In the genomic region with DNA sequence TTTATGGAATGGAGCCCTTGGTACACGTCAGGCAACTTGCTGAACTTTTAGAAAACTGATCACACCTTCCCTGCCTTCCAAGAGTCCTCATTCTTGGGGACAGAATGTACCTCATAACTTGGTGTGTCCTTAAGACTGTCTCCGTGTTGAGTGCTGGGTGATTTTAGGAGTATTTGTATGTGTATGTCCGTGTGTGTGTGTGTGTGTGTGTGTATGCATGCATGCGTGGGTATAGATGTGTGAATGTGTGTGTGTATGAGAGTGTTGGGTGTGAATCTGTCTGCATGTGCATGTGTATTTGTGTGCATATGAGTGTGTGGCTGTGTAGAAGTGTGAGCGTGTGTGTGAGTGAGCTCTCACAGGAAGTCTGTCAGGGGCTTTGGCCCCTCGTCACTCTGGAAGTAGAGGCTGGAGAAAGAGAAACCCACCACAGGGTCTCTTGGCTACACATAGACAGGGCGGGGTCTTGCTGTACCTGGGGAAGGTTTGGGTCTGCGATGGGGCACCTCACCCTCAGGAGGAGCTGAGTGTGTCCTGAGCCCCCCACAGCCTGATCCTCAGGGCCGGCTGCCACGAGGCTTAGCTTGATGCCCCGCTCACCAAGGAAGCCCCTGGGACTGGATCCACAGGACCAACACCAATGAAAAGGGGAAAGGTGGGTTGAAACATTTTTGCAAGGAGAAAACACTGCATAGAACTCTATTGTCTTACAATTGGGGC, we compare ENCODE assay signal across 2 cellular contexts.
TF ChIP-seq lines count a peak whose summit lies in the region.

No MANE protein-coding gene starts in this region.

TF ChIP-seq in HEK293, 187 proteins besides CTCF, POLR2A, EP300 and RAD21:
- TF ChIP-seq, protein P1, sequence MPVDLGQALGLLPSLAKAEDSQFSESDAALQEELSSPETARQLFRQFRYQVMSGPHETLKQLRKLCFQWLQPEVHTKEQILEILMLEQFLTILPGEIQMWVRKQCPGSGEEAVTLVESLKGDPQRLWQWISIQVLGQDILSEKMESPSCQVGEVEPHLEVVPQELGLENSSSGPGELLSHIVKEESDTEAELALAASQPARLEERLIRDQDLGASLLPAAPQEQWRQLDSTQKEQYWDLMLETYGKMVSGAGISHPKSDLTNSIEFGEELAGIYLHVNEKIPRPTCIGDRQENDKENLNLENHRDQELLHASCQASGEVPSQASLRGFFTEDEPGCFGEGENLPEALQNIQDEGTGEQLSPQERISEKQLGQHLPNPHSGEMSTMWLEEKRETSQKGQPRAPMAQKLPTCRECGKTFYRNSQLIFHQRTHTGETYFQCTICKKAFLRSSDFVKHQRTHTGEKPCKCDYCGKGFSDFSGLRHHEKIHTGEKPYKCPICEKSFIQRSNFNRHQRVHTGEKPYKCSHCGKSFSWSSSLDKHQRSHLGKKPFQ (tag by site-specific recombination; IDR thresholded peaks at IDR 0.05) = peak; percentile 74
- TF ChIP-seq ZNF544 (tag by site-specific recombination; IDR thresholded peaks at IDR 0.05) = no peak
- no peak for TF ChIP-seq ZNF391 (tag by site-specific recombination; IDR thresholded peaks at IDR 0.05; ENCODE audit: borderline replicate concordance, low read depth)
- 0 out of 2 replicates have a peak, but pooled peaks have one; percentile 26 for TF ChIP-seq ZNF658 (tag by site-specific recombination; IDR thresholded peaks at IDR 0.05)
- TF ChIP-seq, protein P2, sequence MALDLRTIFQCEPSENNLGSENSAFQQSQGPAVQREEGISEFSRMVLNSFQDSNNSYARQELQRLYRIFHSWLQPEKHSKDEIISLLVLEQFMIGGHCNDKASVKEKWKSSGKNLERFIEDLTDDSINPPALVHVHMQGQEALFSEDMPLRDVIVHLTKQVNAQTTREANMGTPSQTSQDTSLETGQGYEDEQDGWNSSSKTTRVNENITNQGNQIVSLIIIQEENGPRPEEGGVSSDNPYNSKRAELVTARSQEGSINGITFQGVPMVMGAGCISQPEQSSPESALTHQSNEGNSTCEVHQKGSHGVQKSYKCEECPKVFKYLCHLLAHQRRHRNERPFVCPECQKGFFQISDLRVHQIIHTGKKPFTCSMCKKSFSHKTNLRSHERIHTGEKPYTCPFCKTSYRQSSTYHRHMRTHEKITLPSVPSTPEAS (tag by site-specific recombination; IDR thresholded peaks at IDR 0.05) = peak; percentile 61; the same call in 1 of the 2 replicates
- TF ChIP-seq, protein P3, sequence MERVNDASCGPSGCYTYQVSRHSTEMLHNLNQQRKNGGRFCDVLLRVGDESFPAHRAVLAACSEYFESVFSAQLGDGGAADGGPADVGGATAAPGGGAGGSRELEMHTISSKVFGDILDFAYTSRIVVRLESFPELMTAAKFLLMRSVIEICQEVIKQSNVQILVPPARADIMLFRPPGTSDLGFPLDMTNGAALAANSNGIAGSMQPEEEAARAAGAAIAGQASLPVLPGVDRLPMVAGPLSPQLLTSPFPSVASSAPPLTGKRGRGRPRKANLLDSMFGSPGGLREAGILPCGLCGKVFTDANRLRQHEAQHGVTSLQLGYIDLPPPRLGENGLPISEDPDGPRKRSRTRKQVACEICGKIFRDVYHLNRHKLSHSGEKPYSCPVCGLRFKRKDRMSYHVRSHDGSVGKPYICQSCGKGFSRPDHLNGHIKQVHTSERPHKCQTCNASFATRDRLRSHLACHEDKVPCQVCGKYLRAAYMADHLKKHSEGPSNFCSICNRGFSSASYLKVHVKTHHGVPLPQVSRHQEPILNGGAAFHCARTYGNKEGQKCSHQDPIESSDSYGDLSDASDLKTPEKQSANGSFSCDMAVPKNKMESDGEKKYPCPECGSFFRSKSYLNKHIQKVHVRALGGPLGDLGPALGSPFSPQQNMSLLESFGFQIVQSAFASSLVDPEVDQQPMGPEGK (tag by site-specific recombination; IDR thresholded peaks at IDR 0.05) = no peak
- no peak for TF ChIP-seq ZNF133 (tag by site-specific recombination; IDR thresholded peaks at IDR 0.05)

TF ChIP-seq in K562, 482 proteins besides CTCF, POLR2A, EP300 and RAD21 (continued from another document):
- TF ChIP-seq, protein P4, sequence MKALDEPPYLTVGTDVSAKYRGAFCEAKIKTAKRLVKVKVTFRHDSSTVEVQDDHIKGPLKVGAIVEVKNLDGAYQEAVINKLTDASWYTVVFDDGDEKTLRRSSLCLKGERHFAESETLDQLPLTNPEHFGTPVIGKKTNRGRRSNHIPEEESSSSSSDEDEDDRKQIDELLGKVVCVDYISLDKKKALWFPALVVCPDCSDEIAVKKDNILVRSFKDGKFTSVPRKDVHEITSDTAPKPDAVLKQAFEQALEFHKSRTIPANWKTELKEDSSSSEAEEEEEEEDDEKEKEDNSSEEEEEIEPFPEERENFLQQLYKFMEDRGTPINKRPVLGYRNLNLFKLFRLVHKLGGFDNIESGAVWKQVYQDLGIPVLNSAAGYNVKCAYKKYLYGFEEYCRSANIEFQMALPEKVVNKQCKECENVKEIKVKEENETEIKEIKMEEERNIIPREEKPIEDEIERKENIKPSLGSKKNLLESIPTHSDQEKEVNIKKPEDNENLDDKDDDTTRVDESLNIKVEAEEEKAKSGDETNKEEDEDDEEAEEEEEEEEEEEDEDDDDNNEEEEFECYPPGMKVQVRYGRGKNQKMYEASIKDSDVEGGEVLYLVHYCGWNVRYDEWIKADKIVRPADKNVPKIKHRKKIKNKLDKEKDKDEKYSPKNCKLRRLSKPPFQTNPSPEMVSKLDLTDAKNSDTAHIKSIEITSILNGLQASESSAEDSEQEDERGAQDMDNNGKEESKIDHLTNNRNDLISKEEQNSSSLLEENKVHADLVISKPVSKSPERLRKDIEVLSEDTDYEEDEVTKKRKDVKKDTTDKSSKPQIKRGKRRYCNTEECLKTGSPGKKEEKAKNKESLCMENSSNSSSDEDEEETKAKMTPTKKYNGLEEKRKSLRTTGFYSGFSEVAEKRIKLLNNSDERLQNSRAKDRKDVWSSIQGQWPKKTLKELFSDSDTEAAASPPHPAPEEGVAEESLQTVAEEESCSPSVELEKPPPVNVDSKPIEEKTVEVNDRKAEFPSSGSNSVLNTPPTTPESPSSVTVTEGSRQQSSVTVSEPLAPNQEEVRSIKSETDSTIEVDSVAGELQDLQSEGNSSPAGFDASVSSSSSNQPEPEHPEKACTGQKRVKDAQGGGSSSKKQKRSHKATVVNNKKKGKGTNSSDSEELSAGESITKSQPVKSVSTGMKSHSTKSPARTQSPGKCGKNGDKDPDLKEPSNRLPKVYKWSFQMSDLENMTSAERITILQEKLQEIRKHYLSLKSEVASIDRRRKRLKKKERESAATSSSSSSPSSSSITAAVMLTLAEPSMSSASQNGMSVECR (CRISPR knock-in tag; IDR thresholded peaks at IDR 0.05) = no peak
- TF ChIP-seq, protein P5, sequence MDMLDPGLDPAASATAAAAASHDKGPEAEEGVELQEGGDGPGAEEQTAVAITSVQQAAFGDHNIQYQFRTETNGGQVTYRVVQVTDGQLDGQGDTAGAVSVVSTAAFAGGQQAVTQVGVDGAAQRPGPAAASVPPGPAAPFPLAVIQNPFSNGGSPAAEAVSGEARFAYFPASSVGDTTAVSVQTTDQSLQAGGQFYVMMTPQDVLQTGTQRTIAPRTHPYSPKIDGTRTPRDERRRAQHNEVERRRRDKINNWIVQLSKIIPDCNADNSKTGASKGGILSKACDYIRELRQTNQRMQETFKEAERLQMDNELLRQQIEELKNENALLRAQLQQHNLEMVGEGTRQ (CRISPR knock-in tag; IDR thresholded peaks at IDR 0.05) = no peak
- TF ChIP-seq ZNF707 (CRISPR knock-in tag; conservative IDR thresholded peaks at IDR 0.05) (no peak), ZKSCAN8 (CRISPR knock-in tag; IDR thresholded peaks at IDR 0.05) (no peak), NR4A1 (CRISPR knock-in tag; IDR thresholded peaks at IDR 0.05) (no peak), NR4A1 (tag; IDR thresholded peaks at IDR 0.05) (no peak), MCM7 (IDR thresholded peaks at IDR 0.05) (0 out of 4 replicates have a peak, but pooled peaks of 1 of the 2 experiments have one; percentile 46), ZNF77 (CRISPR knock-in tag; IDR thresholded peaks at IDR 0.05) (no peak), SMAD1 (IDR thresholded peaks at IDR 0.05; ENCODE audit: low read depth, low read length, partially characterized antibody) (no peak)
- TF ChIP-seq, protein P6, sequence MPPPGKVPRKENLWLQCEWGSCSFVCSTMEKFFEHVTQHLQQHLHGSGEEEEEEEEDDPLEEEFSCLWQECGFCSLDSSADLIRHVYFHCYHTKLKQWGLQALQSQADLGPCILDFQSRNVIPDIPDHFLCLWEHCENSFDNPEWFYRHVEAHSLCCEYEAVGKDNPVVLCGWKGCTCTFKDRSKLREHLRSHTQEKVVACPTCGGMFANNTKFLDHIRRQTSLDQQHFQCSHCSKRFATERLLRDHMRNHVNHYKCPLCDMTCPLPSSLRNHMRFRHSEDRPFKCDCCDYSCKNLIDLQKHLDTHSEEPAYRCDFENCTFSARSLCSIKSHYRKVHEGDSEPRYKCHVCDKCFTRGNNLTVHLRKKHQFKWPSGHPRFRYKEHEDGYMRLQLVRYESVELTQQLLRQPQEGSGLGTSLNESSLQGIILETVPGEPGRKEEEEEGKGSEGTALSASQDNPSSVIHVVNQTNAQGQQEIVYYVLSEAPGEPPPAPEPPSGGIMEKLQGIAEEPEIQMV (tag; conservative IDR thresholded peaks at IDR 0.05; ENCODE audit: low read depth) = no peak
